Comparison of ENCODE assay signal across 21 cellular contexts in the genomic region with DNA sequence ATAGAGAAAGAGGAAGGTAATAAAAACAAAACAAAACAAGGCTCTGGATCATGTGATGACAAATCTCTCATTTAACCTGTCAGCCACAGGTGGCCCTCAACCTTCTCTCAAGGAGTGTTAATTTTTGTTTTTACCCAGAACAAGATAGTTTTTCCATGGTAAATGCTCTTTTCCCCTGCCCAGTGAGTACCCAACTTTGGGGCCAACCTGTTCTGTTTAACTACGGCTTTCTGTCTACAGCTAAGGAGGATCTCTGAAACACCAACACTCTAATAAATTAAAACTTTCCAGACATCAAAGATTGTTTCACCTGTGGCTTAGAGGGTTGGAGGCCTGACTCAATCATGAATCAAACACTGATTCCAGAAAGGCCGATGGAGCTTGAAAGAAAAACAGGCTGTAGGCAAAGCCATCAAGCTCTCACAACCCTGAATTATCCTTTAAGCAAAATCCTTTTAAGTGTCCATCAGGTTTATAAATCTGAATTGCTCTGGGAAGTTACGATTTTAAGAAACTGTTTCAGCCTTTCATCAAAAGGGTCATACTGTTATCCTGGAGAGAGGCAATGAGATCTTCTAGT.
"Had no signal": no experiment of that assay in that cellular context is flagged by ENCODE, and none has a peak within 500 bp of the region (broad histone marks: within the 10 kb centered on the region; RNA-seq: fewer than 3 reads in every experiment).

No MANE protein-coding gene starts in this region.

- H3K27ac ChIP-seq: body of pancreas, PC-9 had no signal

- H3K27me3 ChIP-seq: body of pancreas had no signal

- DNase-seq: activated CD4-positive, alpha-beta T cell treated with anti-CD3 and anti-CD28 coated beads for 48 hours; activated CD4-positive, alpha-beta T cell treated with anti-CD3 and anti-CD28 coated beads, Interleukin-2, amount 50 U/mL, for 4 hours; activated CD4-positive, CD25-positive, alpha-beta regulatory T cell treated with anti-CD3 and anti-CD28 coated beads, Interleukin-2, amount 50 U/mL, for 72 hours; activated CD8-positive, alpha-beta T cell treated with anti-CD3 and anti-CD28 coated beads, Interleukin-2, amount 10 ng/mL, durations not matched to agents 7 days and 5 days; activated effector memory CD4-positive, alpha-beta T cell treated with Interleukin-2 at 50 U/mL for 16 hours; activated naive CD4-positive, alpha-beta T cell; activated T-cell treated with anti-CD3 and anti-CD28 coated beads, Interleukin-2, amount 50 U/mL, for 24 hours; aorta; body of pancreas; Karpas-422; MM.1S; NCI-H1105; NCI-H1436; NCI-H1694 treated with DMSO at 0.1 percent for 48 hours; NCI-H2029 treated with DMSO at 0.1 percent for 48 hours; NCI-H446 treated with DMSO at 0.1 percent for 48 hours; NCI-H526; NCI-H82; PC-9; SHP77 treated with DMSO at 0.1 percent for 48 hours had no signal

- H2AFZ ChIP-seq: PC-9 had no signal

- H3K4me2 ChIP-seq: PC-9 had no signal

- H3K9me3 ChIP-seq: body of pancreas had no signal

- ATAC-seq: activated CD8-positive, alpha-beta T cell treated with anti-CD3 and anti-CD28 coated beads, Interleukin-2, amount 10 ng/mL, durations not matched to agents 7 days and 5 days; body of pancreas; WTC11 had no signal

- H3K4me3 ChIP-seq: body of pancreas, PC-9 had no signal

- H3K4me1 ChIP-seq: body of pancreas had no signal
